Comparison of ENCODE assay signal across 19 cellular contexts in the genomic region with DNA sequence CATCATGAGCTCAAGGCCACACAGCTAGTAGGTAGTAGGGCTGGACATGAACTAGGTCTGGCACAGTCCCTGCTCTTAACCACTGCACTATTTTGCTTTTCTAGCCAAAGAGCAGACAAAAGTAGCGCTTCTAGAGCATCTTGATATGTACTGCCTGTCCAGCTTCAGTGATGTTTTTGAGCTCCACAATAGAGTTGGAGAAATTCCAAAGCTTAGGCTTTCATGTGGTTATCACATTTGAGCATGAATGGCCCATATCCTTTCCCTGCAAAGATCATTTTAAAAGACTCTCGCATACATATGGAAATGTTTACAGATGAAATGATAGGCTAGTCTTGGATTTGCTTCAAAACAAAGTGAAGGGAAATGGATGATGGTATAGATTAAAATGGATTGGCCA.
DNase-seq lines count a peak whose midpoint lies in the region; ATAC-seq and TF ChIP-seq lines count a peak whose summit lies in the region.
"Had no signal": no experiment of that assay in that cellular context is flagged by ENCODE, and none has a peak within 500 bp of the region (broad histone marks: within the 10 kb centered on the region; RNA-seq: fewer than 3 reads in every experiment).

No MANE protein-coding gene starts in this region.

- CTCF ChIA-PET in activated naive CD4-positive, alpha-beta T cell treated with anti-CD3 and anti-CD28 coated beads, Interleukin-2, amount 10 ng/mL, durations not matched to agents 7 days and 5 days (lab: Charles Lee): interaction anchor here (1.2 kb wide), 2 partner anchors 86 to 176 kb away, joined by 3 to 5 read pairs; no protein-coding TSS in a partner anchor

- H3K9me3 Mint-ChIP-seq in activated naive CD4-positive, alpha-beta T cell treated with anti-CD3 and anti-CD28 coated beads, Interleukin-2, amount 10 ng/mL, durations not matched to agents 7 days and 5 days: no peaks in the 10 kb centered on the region
- H3K9me3 Mint-ChIP-seq: activated CD4-positive, alpha-beta memory T cell treated with anti-CD3 and anti-CD28 coated beads for 36 hours; stimulated activated memory B cell treated with anti-CD40 and anti-IgM and Interleukin-4, amounts not matched to agents 10 μg/mL and 1 μg/mL and 100 μg/mL, for 72 hours had no signal

- DNase-seq in Right ventricle myocardium superior (no peak), Right ventricle myocardium inferior (ENCODE audit: missing footprints) (no peak), choroid plexus epithelial cell (ENCODE audit: low read depth) (peak; percentile 49), left ventricle myocardium superior (no peak), vagina (ENCODE audit: extremely low spot score in 2 of 2) (no peak)
- DNase-seq in effector memory CD4-positive, alpha-beta T cell: no peak
- DNase-seq in activated naive CD4-positive, alpha-beta T cell treated with anti-CD3 and anti-CD28 coated beads, Interleukin-2, amount 10 ng/mL, durations not matched to agents 7 days and 5 days: no peak
- DNase-seq: ACHN; activated CD4-positive, alpha-beta memory T cell treated with anti-CD3 and anti-CD28 coated beads for 36 hours; activated naive CD4-positive, alpha-beta T cell treated with Interleukin-2 at 50 U/mL for 16 hours; anterior cingulate cortex; left cardiac atrium; NCI-H345; SHP77; upper lobe of right lung had no signal

- H3K4me1 Mint-ChIP-seq in activated naive CD4-positive, alpha-beta T cell treated with anti-CD3 and anti-CD28 coated beads, Interleukin-2, amount 10 ng/mL, durations not matched to agents 7 days and 5 days: no peaks in the 10 kb centered on the region
- H3K4me1 Mint-ChIP-seq: stimulated activated memory B cell treated with anti-CD40 and anti-IgM and Interleukin-4, amounts not matched to agents 10 μg/mL and 1 μg/mL and 100 μg/mL, for 72 hours had no signal

- H3K9me3 ChIP-seq in vagina: no peaks in the 10 kb centered on the region
- H3K9me3 ChIP-seq in effector memory CD4-positive, alpha-beta T cell (ENCODE audit: control insufficient read depth, low read length): no peaks in the 10 kb centered on the region
- H3K9me3 ChIP-seq: upper lobe of right lung had no signal

- H3K36me3 Mint-ChIP-seq in activated naive CD4-positive, alpha-beta T cell treated with anti-CD3 and anti-CD28 coated beads, Interleukin-2, amount 10 ng/mL, durations not matched to agents 7 days and 5 days: no peaks in the 10 kb centered on the region
- H3K36me3 Mint-ChIP-seq: activated CD4-positive, alpha-beta memory T cell treated with anti-CD3 and anti-CD28 coated beads for 36 hours had no signal

- H3K27ac Mint-ChIP-seq in activated naive CD4-positive, alpha-beta T cell treated with anti-CD3 and anti-CD28 coated beads, Interleukin-2, amount 10 ng/mL, durations not matched to agents 7 days and 5 days: no peak overlapping the region
- H3K27ac Mint-ChIP-seq: activated CD4-positive, alpha-beta memory T cell treated with anti-CD3 and anti-CD28 coated beads for 36 hours; stimulated activated memory B cell treated with anti-CD40 and anti-IgM and Interleukin-4, amounts not matched to agents 10 μg/mL and 1 μg/mL and 100 μg/mL, for 72 hours had no signal

- no peaks in the 10 kb centered on the region for H3K36me3 ChIP-seq in vagina
- H3K36me3 ChIP-seq in effector memory CD4-positive, alpha-beta T cell (ENCODE audit: control insufficient read depth, insufficient read depth, low read length): no peaks in the 10 kb centered on the region
- H3K36me3 ChIP-seq: upper lobe of right lung had no signal

- H3K27ac ChIP-seq in vagina: peak overlapping the region; percentile 21
- H3K27ac ChIP-seq in effector memory CD4-positive, alpha-beta T cell (ENCODE audit: insufficient read depth, low read length, poor library complexity, severe bottlenecking): no peak overlapping the region
- H3K27ac ChIP-seq: C4-2B, upper lobe of right lung, VCaP had no signal

- H3K27me3 Mint-ChIP-seq in activated naive CD4-positive, alpha-beta T cell treated with anti-CD3 and anti-CD28 coated beads, Interleukin-2, amount 10 ng/mL, durations not matched to agents 7 days and 5 days: no peaks in the 10 kb centered on the region
- H3K27me3 Mint-ChIP-seq: stimulated activated memory B cell treated with anti-CD40 and anti-IgM and Interleukin-4, amounts not matched to agents 10 μg/mL and 1 μg/mL and 100 μg/mL, for 72 hours had no signal

- H3K4me1 ChIP-seq in vagina: peaks cover 7% of the 10 kb centered on the region
- H3K4me1 ChIP-seq in effector memory CD4-positive, alpha-beta T cell (ENCODE audit: control insufficient read depth, insufficient read depth, low read length, poor library complexity, severe bottlenecking): no peaks in the 10 kb centered on the region
- H3K4me1 ChIP-seq: upper lobe of right lung had no signal

- peak; percentile 38 for ATAC-seq in Right ventricle myocardium superior (ENCODE audit: poor library complexity)
- ATAC-seq in Right ventricle myocardium inferior: no peak
- peak; percentile 32 for ATAC-seq in left ventricle myocardium superior
- no peak for ATAC-seq in esophagus mucosa
- ATAC-seq: stimulated activated memory B cell treated with anti-CD40 and anti-IgM and Interleukin-4, amounts not matched to agents 10 μg/mL and 1 μg/mL and 100 μg/mL, for 72 hours; upper lobe of right lung had no signal

- intact Hi-C loops in Right ventricle myocardium superior (cut with DNase I) (no loop called here), Right ventricle myocardium inferior (cut with DNase I) (no loop called here), left ventricle myocardium superior (cut with micrococcal nuclease) (no loop called here), vagina (cut with DNase I) (no loop called here)

- TF ChIP-seq CTCF in choroid plexus epithelial cell (conservative IDR thresholded peaks at IDR 0.05; ENCODE audit: low read depth, low read length): no peak
- no peak for TF ChIP-seq CTCF in vagina (IDR thresholded peaks at IDR 0.05)

- H3K4me3 ChIP-seq in choroid plexus epithelial cell (ENCODE audit: low read depth, low read length): no peak overlapping the region
- H3K4me3 ChIP-seq in vagina: no peak overlapping the region
- no peak overlapping the region for H3K4me3 ChIP-seq in effector memory CD4-positive, alpha-beta T cell (ENCODE audit: insufficient read depth, low read depth, low read length, poor library complexity, severe bottlenecking)
- H3K4me3 ChIP-seq: upper lobe of right lung had no signal

- no peak for TF ChIP-seq POLR2A in vagina (IDR thresholded peaks at IDR 0.05)

- no peak overlapping the region for H3K4me3 Mint-ChIP-seq in activated naive CD4-positive, alpha-beta T cell treated with anti-CD3 and anti-CD28 coated beads, Interleukin-2, amount 10 ng/mL, durations not matched to agents 7 days and 5 days
- H3K4me3 Mint-ChIP-seq: activated CD4-positive, alpha-beta memory T cell treated with anti-CD3 and anti-CD28 coated beads for 36 hours; stimulated activated memory B cell treated with anti-CD40 and anti-IgM and Interleukin-4, amounts not matched to agents 10 μg/mL and 1 μg/mL and 100 μg/mL, for 72 hours had no signal

- H3K27me3 ChIP-seq in vagina: no peaks in the 10 kb centered on the region
- H3K27me3 ChIP-seq in effector memory CD4-positive, alpha-beta T cell (replicated peaks; ENCODE audit: control insufficient read depth, insufficient read depth, low read length, poor library complexity, severe bottlenecking): no peaks in the 10 kb centered on the region
- H3K27me3 ChIP-seq: upper lobe of right lung had no signal

Comparison
In these comparisons a context has a peak if more than half of its experiments do, and no peak if none do; other contexts are left out.
1. ATAC-seq: peak in Right ventricle myocardium superior (single experiment) and left ventricle myocardium superior (single experiment); none in Right ventricle myocardium inferior (single experiment) and esophagus mucosa (single experiment).